Comparison of ENCODE assay signal across 8 cellular contexts in the genomic region with DNA sequence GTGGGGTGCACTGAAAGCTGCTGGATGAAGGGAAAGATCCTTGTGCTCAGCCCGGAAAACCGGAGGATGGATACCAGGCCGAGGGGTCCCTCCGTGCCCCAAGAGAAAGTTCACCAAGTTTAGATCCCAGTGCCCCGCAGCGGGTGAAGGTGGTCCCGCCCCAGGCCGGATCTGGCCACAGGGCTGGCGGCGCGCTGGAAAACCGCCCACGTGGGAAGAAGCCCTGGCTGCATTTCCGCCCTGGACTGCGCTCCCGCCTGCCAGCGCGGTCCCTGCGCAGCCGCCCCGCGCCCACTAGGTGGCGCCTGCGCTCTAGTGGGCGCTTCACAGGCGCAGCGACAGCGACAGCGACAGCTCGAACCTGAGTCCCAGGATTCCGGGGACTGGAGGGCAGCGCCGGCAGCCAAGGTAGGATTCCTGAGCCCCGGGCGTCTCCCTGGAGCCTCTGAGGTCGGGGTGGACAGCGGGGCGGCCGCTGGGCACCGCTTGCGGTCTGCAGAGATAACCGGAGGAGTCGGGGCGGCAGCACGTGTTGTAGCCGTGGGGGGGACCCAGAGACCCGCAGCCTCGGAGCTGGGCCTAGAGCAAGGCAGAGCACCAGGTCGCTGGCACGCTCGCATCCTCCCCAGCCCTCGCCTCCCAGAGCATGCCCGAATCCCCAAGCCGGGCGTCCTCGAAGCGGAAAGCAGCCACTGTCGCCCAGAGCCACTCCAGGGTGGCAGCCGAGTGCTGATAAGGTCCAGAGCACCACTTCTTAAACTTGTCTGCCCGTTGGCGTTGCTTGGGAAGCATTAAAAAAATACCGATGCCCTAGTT. TPM values are rescaled to one million over a fixed set of nuclear protein-coding genes. Genes with fewer than 3 reads are reported as not detected.
DNase-seq lines count a peak whose midpoint lies in the region; ATAC-seq and TF ChIP-seq lines count a peak whose summit lies in the region.

A gene with protein sequence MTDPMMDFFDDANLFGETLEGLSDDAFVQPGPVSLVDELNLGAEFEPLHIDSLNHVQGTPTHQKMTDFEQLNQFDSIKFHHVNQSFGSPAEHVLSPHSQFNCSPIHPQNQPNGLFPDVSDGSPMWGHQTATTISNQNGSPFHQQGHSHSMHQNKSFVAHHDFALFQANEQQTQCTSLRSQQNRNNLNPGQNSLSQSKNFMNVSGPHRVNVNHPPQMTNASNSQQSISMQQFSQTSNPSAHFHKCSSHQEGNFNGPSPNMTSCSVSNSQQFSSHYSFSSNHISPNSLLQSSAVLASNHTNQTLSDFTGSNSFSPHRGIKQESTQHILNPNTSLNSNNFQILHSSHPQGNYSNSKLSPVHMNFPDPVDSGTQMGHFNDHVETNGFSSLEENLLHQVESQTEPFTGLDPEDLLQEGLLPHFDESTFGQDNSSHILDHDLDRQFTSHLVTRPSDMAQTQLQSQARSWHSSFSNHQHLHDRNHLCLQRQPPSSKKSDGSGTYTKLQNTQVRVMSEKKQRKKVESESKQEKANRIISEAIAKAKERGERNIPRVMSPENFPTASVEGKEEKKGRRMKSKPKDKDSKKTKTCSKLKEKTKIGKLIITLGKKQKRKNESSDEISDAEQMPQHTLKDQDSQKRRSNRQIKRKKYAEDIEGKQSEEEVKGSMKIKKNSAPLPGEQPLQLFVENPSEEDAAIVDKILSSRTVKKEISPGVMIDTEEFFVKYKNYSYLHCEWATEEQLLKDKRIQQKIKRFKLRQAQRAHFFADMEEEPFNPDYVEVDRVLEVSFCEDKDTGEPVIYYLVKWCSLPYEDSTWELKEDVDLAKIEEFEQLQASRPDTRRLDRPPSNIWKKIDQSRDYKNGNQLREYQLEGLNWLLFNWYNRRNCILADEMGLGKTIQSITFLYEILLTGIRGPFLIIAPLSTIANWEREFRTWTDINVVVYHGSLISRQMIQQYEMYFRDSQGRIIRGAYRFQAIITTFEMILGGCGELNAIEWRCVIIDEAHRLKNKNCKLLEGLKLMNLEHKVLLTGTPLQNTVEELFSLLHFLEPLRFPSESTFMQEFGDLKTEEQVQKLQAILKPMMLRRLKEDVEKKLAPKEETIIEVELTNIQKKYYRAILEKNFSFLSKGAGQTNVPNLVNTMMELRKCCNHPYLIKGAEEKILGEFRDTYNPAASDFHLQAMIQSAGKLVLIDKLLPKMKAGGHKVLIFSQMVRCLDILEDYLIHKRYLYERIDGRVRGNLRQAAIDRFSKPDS (N-terminal part only) (plus strand): TSS at position 322 of the 816 bp plus-strand sequence. CDS start 101,099 bp downstream, outside the sequence.

- TF ChIP-seq EP300 in gastroesophageal sphincter (IDR thresholded peaks at IDR 0.05) = no peak

- H3K27me3 Mint-ChIP-seq in activated naive CD4-positive, alpha-beta T cell treated with anti-CD3 and anti-CD28 coated beads for 36 hours (ENCODE audit: low read depth) = peaks cover 3% of the 10 kb centered on the region

- H3K36me3 ChIP-seq in GM06990 (ENCODE audit: control insufficient read depth, insufficient read depth, low read length) = no peaks in the 10 kb centered on the region; the same call in 1 of the 2 replicates
- no peaks in the 10 kb centered on the region for H3K36me3 ChIP-seq in gastroesophageal sphincter

- intact Hi-C loops in activated naive CD4-positive, alpha-beta T cell treated with anti-CD3 and anti-CD28 coated beads for 36 hours (cut with micrococcal nuclease) = loop anchor here (1.0 to 10.0 kb wide), 10 partner anchors 44 to 455 kb away; a partner anchor contains a TSS

- DNase-seq in GM06990 (ENCODE audit: extremely low read depth, insufficient read length) (peak; percentile 93), HEK293T (ENCODE audit: extremely low spot score) (peak; percentile 92), MV-4-11 (lab: John Stamatoyannopoulos, UW) (peak; percentile 82), SK-N-DZ (ENCODE audit: low spot score) (peak; percentile 90), nucleus accumbens (lab: John Stamatoyannopoulos, UW) (peak in 55 of 56 donors; percentile 31 to 92 (median 80)), superior temporal gyrus (ENCODE audit: extremely low spot score) (peak; percentile 91)
- peak; percentile 72 for DNase-seq in activated naive CD4-positive, alpha-beta T cell treated with anti-CD3 and anti-CD28 coated beads for 36 hours

- CTCF ChIA-PET in HEK293T (lab: Yijun Ruan, JAX) = interaction anchor here (0.8 to 1.7 kb wide), 7 partner anchors 11 to 221 kb away, joined by 3 to 7 read pairs (median 3); no protein-coding TSS in a partner anchor
- CTCF ChIA-PET in activated naive CD4-positive, alpha-beta T cell treated with anti-CD3 and anti-CD28 coated beads for 36 hours (lab: Charles Lee) = interaction anchor here (0.6 to 4.3 kb wide), 22 partner anchors 8 to 350 kb away, joined by 3 to 30 read pairs (median 4); no protein-coding TSS in a partner anchor

- peak within 1 kb of the TSS; percentile 80 for H3K4me3 Mint-ChIP-seq in activated naive CD4-positive, alpha-beta T cell treated with anti-CD3 and anti-CD28 coated beads for 36 hours

- H3K9me3 Mint-ChIP-seq in activated naive CD4-positive, alpha-beta T cell treated with anti-CD3 and anti-CD28 coated beads for 36 hours = no peaks in the 10 kb centered on the region

- peaks cover 0 to 43% (median 5%) of the 10 kb centered on the region in 3 donors for H3K4me1 ChIP-seq in gastroesophageal sphincter

- no peak within 1 kb of the TSS for H3K27ac Mint-ChIP-seq in activated naive CD4-positive, alpha-beta T cell treated with anti-CD3 and anti-CD28 coated beads for 36 hours

- no peaks in the 10 kb centered on the region for H3K9me3 ChIP-seq in gastroesophageal sphincter

- TF ChIP-seq CTCF in GM06990 (IDR thresholded peaks at IDR 0.05; ENCODE audit: insufficient read depth, low read length, poor library complexity, severe bottlenecking) (peak; percentile 98), gastroesophageal sphincter (IDR thresholded peaks at IDR 0.05) (peak; percentile 99 to 100 (median 100))

- H3K36me3 Mint-ChIP-seq in activated naive CD4-positive, alpha-beta T cell treated with anti-CD3 and anti-CD28 coated beads for 36 hours (ENCODE audit: low read depth) = no peaks in the 10 kb centered on the region

- ATAC-seq in gastroesophageal sphincter = peak; percentile 87

- TF ChIP-seq POLR2A in gastroesophageal sphincter (IDR thresholded peaks at IDR 0.05) = peak in 1 of 2 donors; percentile 18

- H3K4me3 ChIP-seq in GM06990 (replicated peaks; ENCODE audit: low read depth, low read length) = peak within 1 kb of the TSS; percentile 70
- H3K4me3 ChIP-seq in gastroesophageal sphincter = peak within 1 kb of the TSS; percentile 39 to 69

- POLR2A ChIA-PET in HEK293T (lab: Yijun Ruan, JAX) = interaction anchor here (0.6 to 3.0 kb wide), 4 partner anchors 45 to 228 kb away, joined by 3 to 13 read pairs (median 4); no protein-coding TSS in a partner anchor

- H3K27ac ChIP-seq in gastroesophageal sphincter = peak within 1 kb of the TSS; percentile 40 to 85 (median 84)

- WGBS in gastroesophageal sphincter (ENCODE audit: low coverage in 1 of 2), 2 donors = 0% methylated on average over 6 to 7 of the region's 62 CpGs

- H3K27me3 ChIP-seq in GM06990 (replicated peaks; ENCODE audit: control insufficient read depth, insufficient read depth, low read length) = no peaks in the 10 kb centered on the region
- H3K27me3 ChIP-seq in gastroesophageal sphincter = no peaks in the 10 kb centered on the region

- H3K4me1 Mint-ChIP-seq in activated naive CD4-positive, alpha-beta T cell treated with anti-CD3 and anti-CD28 coated beads for 36 hours (ENCODE audit: low read depth) = peaks cover 18% of the 10 kb centered on the region

TF ChIP-seq in HEK293T, 16 proteins besides CTCF, POLR2A, EP300 and RAD21:
- TF ChIP-seq ELF4 (IDR thresholded peaks at IDR 0.05) = no peak
- no peak for TF ChIP-seq TARDBP (IDR thresholded peaks at IDR 0.05)
- no peak for TF ChIP-seq CTBP1 (IDR thresholded peaks at IDR 0.05; ENCODE audit: borderline replicate concordance)
- TF ChIP-seq FOXA1 (IDR thresholded peaks at IDR 0.05) = no peak
- no peak for TF ChIP-seq ZNF384 (IDR thresholded peaks at IDR 0.05)
- peak; percentile 75 for TF ChIP-seq L3MBTL2 (conservative IDR thresholded peaks at IDR 0.05)
- TF ChIP-seq SP1 (IDR thresholded peaks at IDR 0.05) = no peak
TF ChIP-seq in HEK293T: peak in this region for 1.

RNA-seq across cellular contexts. Expression of the gene that starts here (rescaled TPM):
- polyA plus RNA-seq in SK-N-DZ (2014; cell fraction: cytosol; rRNA removed) = 13.6 and 17.1 TPM in 2 replicates
- polyA plus RNA-seq in SK-N-DZ (2014; cell fraction: nucleus; rRNA removed) = 23.4 and 32.7 TPM in 2 replicates
- total RNA-seq in activated naive CD4-positive, alpha-beta T cell treated with anti-CD3 and anti-CD28 coated beads for 36 hours = 1 to 10 TPM; 9.4 to 9.7 TPM
- 10 to 100 TPM; 46.8 to 85.5 (median 55.6) TPM for total RNA-seq in gastroesophageal sphincter

Comparison
In these comparisons a context has a peak if more than half of its experiments do, and no peak if none do; other contexts are left out.
1. Peak in every context shown above with its lines: DNase-seq, ATAC-seq, H3K4me3 ChIP-seq and H3K27ac ChIP-seq.
2. RNA of the gene that starts here (total RNA-seq): 46.8 to 85.5 TPM in gastroesophageal sphincter; 9.4 to 9.7 TPM in activated naive CD4-positive, alpha-beta T cell treated with anti-CD3 and anti-CD28 coated beads for 36 hours; every median in the first group is over 4 times any median in the second.